Comparison of ENCODE assay signal across 29 cellular contexts in the genomic region with DNA sequence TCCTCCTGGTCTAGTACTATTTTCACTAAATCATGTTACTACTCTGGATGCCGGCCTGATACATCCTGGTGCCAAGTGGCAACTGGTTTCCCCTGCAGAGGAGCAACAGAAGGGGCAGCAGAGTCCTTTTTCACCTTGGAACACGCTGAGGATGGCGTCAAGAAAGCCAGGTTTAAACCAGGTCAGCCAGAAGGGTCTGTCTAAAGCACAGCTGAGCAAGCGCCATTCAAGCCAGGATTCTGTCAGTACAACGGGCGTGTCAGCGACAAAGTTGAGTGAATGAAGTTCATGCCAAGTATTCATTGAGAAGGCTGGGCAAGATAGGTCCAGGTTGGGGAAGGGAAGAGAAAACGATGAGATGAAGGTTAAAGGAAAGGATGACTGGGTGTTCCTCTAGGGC.
DNase-seq lines count a peak whose midpoint lies in the region; ATAC-seq, FAIRE-seq and TF ChIP-seq lines count a peak whose summit lies in the region.
"Had no signal": no experiment of that assay in that cellular context is flagged by ENCODE, and none has a peak within 500 bp of the region (broad histone marks: within the 10 kb centered on the region; RNA-seq: fewer than 3 reads in every experiment).

No MANE protein-coding gene starts in this region.

- H3K4me3 ChIP-seq in body of pancreas (no peak overlapping the region), esophagus squamous epithelium (no peak overlapping the region), keratinocyte (ENCODE audit: control insufficient read depth in 2 of 3, extremely low read depth in 1 of 3, insufficient read depth in 2 of 3, low read depth in 1 of 3, low read length in 3 of 3) (no peak overlapping the region), skeletal muscle satellite cell (ENCODE audit: low read length) (peak overlapping the region; percentile 12)
- H3K4me3 ChIP-seq: HAP-1 had no signal

- H3K4me3 Mint-ChIP-seq in immature natural killer cell, result no peak overlapping the region
- H3K4me3 Mint-ChIP-seq: activated CD8-positive, alpha-beta T cell treated with anti-CD3 and anti-CD28 coated beads for 36 hours; activated naive CD8-positive, alpha-beta T cell treated with anti-CD3 and anti-CD28 coated beads, Interleukin-2, amount 10 ng/mL, durations not matched to agents 7 days and 5 days; naive B cell; stimulated activated effector memory CD8-positive, alpha-beta T cell treated with anti-CD3 and anti-CD28 coated beads, Interleukin-12 subunit alpha, Interleukin-12 subunit beta, amount 100 ng/mL, for 72 hours; T-helper 17 cell had no signal

- H3K4me2 ChIP-seq in keratinocyte (ENCODE audit: control insufficient read depth, extremely low read depth, insufficient read depth, low read depth, low read length) (no peak overlapping the region), skeletal muscle satellite cell (ENCODE audit: low read length) (peak overlapping the region; percentile 61)

- no peaks in the 10 kb centered on the region for H3K36me3 ChIP-seq in body of pancreas (replicated peaks in 1 of 2; ENCODE audit: insufficient read depth in 1 of 2, low read depth in 2 of 2)
- no peaks in the 10 kb centered on the region for H3K36me3 ChIP-seq in esophagus squamous epithelium
- no peaks in the 10 kb centered on the region for H3K36me3 ChIP-seq in keratinocyte (ENCODE audit: control insufficient read depth in 2 of 2, extremely low read depth in 1 of 2, insufficient read depth in 2 of 2, low read length in 2 of 2)
- peaks cover 21% of the 10 kb centered on the region for H3K36me3 ChIP-seq in skeletal muscle satellite cell (ENCODE audit: insufficient read depth, low read length)
- H3K36me3 ChIP-seq: HAP-1 had no signal

- TF ChIP-seq CTCF in body of pancreas (IDR thresholded peaks at IDR 0.05), result no peak
- no peak for TF ChIP-seq CTCF in esophagus squamous epithelium (IDR thresholded peaks at IDR 0.05)
- TF ChIP-seq CTCF in keratinocyte (optimal IDR thresholded peaks at IDR 0.05 in 1 of 3, IDR thresholded peaks at IDR 0.05 in 1 of 3, conservative IDR thresholded peaks at IDR 0.05 in 1 of 3; ENCODE audit: extremely low read depth in 1 of 3, insufficient read depth in 2 of 3, low read length in 3 of 3), result no peak

- peaks cover 0 to 4% (median 3%) of the 10 kb centered on the region in 3 donors for H3K27me3 Mint-ChIP-seq in immature natural killer cell (ENCODE audit: low read depth in 3 of 3)
- H3K27me3 Mint-ChIP-seq: naive B cell had no signal

- H3K4me1 ChIP-seq in body of pancreas (peaks cover 7% of the 10 kb centered on the region), esophagus squamous epithelium (peaks cover 0 to 29% (median 4%) of the 10 kb centered on the region in 3 donors), keratinocyte (ENCODE audit: control insufficient read depth, extremely low read depth, insufficient read depth, low read length) (no peaks in the 10 kb centered on the region), skeletal muscle satellite cell (ENCODE audit: control insufficient read depth, insufficient read depth, low read length) (peaks cover 97% of the 10 kb centered on the region)

- H3K4me1 Mint-ChIP-seq in immature natural killer cell, result no peaks in the 10 kb centered on the region
- H3K4me1 Mint-ChIP-seq: activated naive CD8-positive, alpha-beta T cell treated with anti-CD3 and anti-CD28 coated beads, Interleukin-2, amount 10 ng/mL, durations not matched to agents 7 days and 5 days; naive B cell; stimulated activated effector memory CD8-positive, alpha-beta T cell treated with anti-CD3 and anti-CD28 coated beads, Interleukin-12 subunit alpha, Interleukin-12 subunit beta, amount 100 ng/mL, for 72 hours; T-helper 17 cell had no signal

- H3K9me3 ChIP-seq in body of pancreas (no peaks in the 10 kb centered on the region), esophagus squamous epithelium (no peaks in the 10 kb centered on the region), keratinocyte (ENCODE audit: control insufficient read depth, low read depth, low read length) (no peaks in the 10 kb centered on the region), skeletal muscle satellite cell (replicated peaks; ENCODE audit: low read length) (no peaks in the 10 kb centered on the region)
- H3K9me3 ChIP-seq: HAP-1 had no signal

- no peaks in the 10 kb centered on the region for H3K9me1 ChIP-seq in keratinocyte (ENCODE audit: control insufficient read depth, extremely low read depth, insufficient read depth, low read length)

- no peaks in the 10 kb centered on the region for H3K79me2 ChIP-seq in keratinocyte (ENCODE audit: control insufficient read depth, insufficient read depth, low read length)

- H3K9ac ChIP-seq in keratinocyte (ENCODE audit: control insufficient read depth, extremely low read depth, insufficient read depth, low read length) (no peak overlapping the region), skeletal muscle satellite cell (ENCODE audit: low read depth, low read length) (peak overlapping the region; percentile 73)

- no peak overlapping the region for H3K27ac Mint-ChIP-seq in immature natural killer cell
- H3K27ac Mint-ChIP-seq: activated CD8-positive, alpha-beta T cell treated with anti-CD3 and anti-CD28 coated beads for 36 hours; activated naive CD8-positive, alpha-beta T cell treated with anti-CD3 and anti-CD28 coated beads, Interleukin-2, amount 10 ng/mL, durations not matched to agents 7 days and 5 days; naive B cell; stimulated activated effector memory CD8-positive, alpha-beta T cell treated with anti-CD3 and anti-CD28 coated beads, Interleukin-12 subunit alpha, Interleukin-12 subunit beta, amount 100 ng/mL, for 72 hours; T-helper 17 cell had no signal

- H4K20me1 ChIP-seq in keratinocyte (ENCODE audit: control insufficient read depth, extremely low read depth, insufficient read depth, low read length), result no peaks in the 10 kb centered on the region

- H3K27ac ChIP-seq in body of pancreas (no peak overlapping the region), esophagus squamous epithelium (peak overlapping the region in 3 of 4 donors; percentile 18 to 33 (median 32)), keratinocyte (ENCODE audit: control insufficient read depth, insufficient read depth, low read length) (no peak overlapping the region)
- H3K27ac ChIP-seq: C4-2B had no signal

- peak; percentile 9 for FAIRE-seq in keratinocyte (lab: Jason Lieb, UNC)
- FAIRE-seq: endothelial cell of umbilical vein, GM19239 had no signal

- ATAC-seq in body of pancreas, result no peak
- no peak for ATAC-seq in HG02870 (IDR thresholded peaks at IDR 0.05; ENCODE audit: unreplicated experiment)
- ATAC-seq: activated CD8-positive, alpha-beta T cell treated with anti-CD3 and anti-CD28 coated beads for 36 hours; left lobe of liver; stimulated activated effector memory CD8-positive, alpha-beta T cell treated with anti-CD3 and anti-CD28 coated beads, Interleukin-12 subunit alpha, Interleukin-12 subunit beta, amount 100 ng/mL, for 72 hours; T-helper 17 cell had no signal

- H3K27me3 ChIP-seq in body of pancreas (no peaks in the 10 kb centered on the region), esophagus squamous epithelium (peaks cover 0 to 42% (median 0%) of the 10 kb centered on the region in 4 donors), keratinocyte (ENCODE audit: control insufficient read depth, extremely low read depth, insufficient read depth, low read length) (no peaks in the 10 kb centered on the region), skeletal muscle satellite cell (ENCODE audit: control insufficient read depth, insufficient read depth, low read length) (no peaks in the 10 kb centered on the region)

- H2AFZ ChIP-seq in keratinocyte (ENCODE audit: control insufficient read depth, low read length), result no peak overlapping the region

- 41 to 47% methylated on average over 8 of the region's 8 CpGs for WGBS in body of pancreas, 2 donors
- WGBS in esophagus squamous epithelium, 2 donors, result 49 to 56% methylated on average over 6 to 8 of the region's 8 CpGs

- DNase-seq in body of pancreas (peak; percentile 22 to 51 (median 34)), esophagus squamous epithelium (lab: John Stamatoyannopoulos, UW) (no peak), keratinocyte (ENCODE audit: low read depth, low spot score) (no peak), NCI-H146 treated with DMSO at 0.1 percent for 48 hours (lab: John Stamatoyannopoulos, UW; ENCODE audit: unreplicated experiment) (no peak), immature natural killer cell (no peak), inferior parietal cortex (ENCODE audit: extremely low spot score) (no peak)
- DNase-seq: activated CD4-positive, CD25-positive, alpha-beta regulatory T cell treated with anti-CD3 and anti-CD28 coated beads, Interleukin-2, amount 50 U/mL, for 72 hours; activated CD8-positive, alpha-beta T cell treated with anti-CD3 and anti-CD28 coated beads for 36 hours; activated effector memory CD4-positive, alpha-beta T cell treated with Interleukin-2 at 50 U/mL for 16 hours; activated naive CD8-positive, alpha-beta T cell treated with anti-CD3 and anti-CD28 coated beads, Interleukin-2, amount 10 ng/mL, durations not matched to agents 7 days and 5 days; DMS79; foreskin fibroblast; GDM1; naive B cell; NCI-H1417 treated with DMSO at 0.1 percent for 48 hours; NCI-H2107; NCI-H774; occipital lobe; stimulated activated CD4-positive, alpha-beta T cell treated with anti-CD3 and anti-CD28 coated beads, Interleukin-12 subunit alpha, Interleukin-12 subunit beta, amount 100 ng/mL, for 4 hours; stimulated activated CD4-positive, alpha-beta T cell treated with anti-CD3 and anti-CD28 coated beads, Interleukin-4, amount 100 ng/mL, for 1 hour; T-helper 17 cell had no signal

- dilution Hi-C loops in keratinocyte (cut with MboI; ENCODE audit: extremely low pct_ligation_motif_present, low sequenced_read_pairs), result no loop called here

- peaks cover 0 to 2% (median 0%) of the 10 kb centered on the region in 6 donors for H3K9me3 Mint-ChIP-seq in immature natural killer cell
- H3K9me3 Mint-ChIP-seq: activated CD8-positive, alpha-beta T cell treated with anti-CD3 and anti-CD28 coated beads for 36 hours; activated naive CD8-positive, alpha-beta T cell treated with anti-CD3 and anti-CD28 coated beads, Interleukin-2, amount 10 ng/mL, durations not matched to agents 7 days and 5 days; naive B cell; stimulated activated effector memory CD8-positive, alpha-beta T cell treated with anti-CD3 and anti-CD28 coated beads, Interleukin-12 subunit alpha, Interleukin-12 subunit beta, amount 100 ng/mL, for 72 hours had no signal

- TF ChIP-seq POLR2A in body of pancreas (IDR thresholded peaks at IDR 0.05) (no peak), esophagus squamous epithelium (IDR thresholded peaks at IDR 0.05) (no peak)

- intact Hi-C loops in body of pancreas (cut with DNase I), result no loop called here
- intact Hi-C loops in esophagus squamous epithelium (cut with DNase I), result no loop called here

- no peaks in the 10 kb centered on the region for H3K36me3 Mint-ChIP-seq in immature natural killer cell
- H3K36me3 Mint-ChIP-seq: activated naive CD8-positive, alpha-beta T cell treated with anti-CD3 and anti-CD28 coated beads, Interleukin-2, amount 10 ng/mL, durations not matched to agents 7 days and 5 days; naive B cell; stimulated activated effector memory CD8-positive, alpha-beta T cell treated with anti-CD3 and anti-CD28 coated beads, Interleukin-12 subunit alpha, Interleukin-12 subunit beta, amount 100 ng/mL, for 72 hours had no signal

Comparison
In these comparisons a context has a peak if more than half of its experiments do, and no peak if none do; other contexts are left out.
1. DNase-seq: peak in body of pancreas (4 of 4); none in esophagus squamous epithelium (single experiment), keratinocyte (single experiment), NCI-H146 treated with DMSO at 0.1 percent for 48 hours (single experiment), immature natural killer cell (0 of 3) and inferior parietal cortex (single experiment).
2. H3K27ac ChIP-seq: peak in esophagus squamous epithelium (3 of 4); none in body of pancreas (0 of 4) and keratinocyte (single experiment).